In genomic region chr14:24431569-24432258, GRCh38 we compare ENCODE assay signal across 8 cellular contexts. TPM values are rescaled to one million over a fixed set of nuclear protein-coding genes. Genes with fewer than 3 reads are reported as not detected.
DNase-seq lines count a peak whose midpoint lies in the region; ATAC-seq and TF ChIP-seq lines count a peak whose summit lies in the region.

No MANE protein-coding gene starts in this region.

- H3K4me1 Mint-ChIP-seq in Calu3 (ENCODE audit: low read depth, unreplicated experiment), result peaks cover 24% of the 10 kb centered on the region
- H3K4me1 Mint-ChIP-seq in activated CD8-positive, alpha-beta memory T cell treated with anti-CD3 and anti-CD28 coated beads, Interleukin-2, amount 10 ng/mL, durations not matched to agents 7 days and 5 days, result peaks cover 48% of the 10 kb centered on the region
- peaks cover 22% of the 10 kb centered on the region for H3K4me1 Mint-ChIP-seq in endodermal cell

- H3K36me3 Mint-ChIP-seq in Calu3 (ENCODE audit: insufficient read depth, unreplicated experiment) (peaks cover 58% of the 10 kb centered on the region), endodermal cell (ENCODE audit: low read depth) (peaks cover 25% of the 10 kb centered on the region)
- H3K36me3 Mint-ChIP-seq in activated CD8-positive, alpha-beta memory T cell treated with anti-CD3 and anti-CD28 coated beads, Interleukin-2, amount 10 ng/mL, durations not matched to agents 7 days and 5 days, result peaks cover 21% of the 10 kb centered on the region

- H3K27me3 Mint-ChIP-seq in Calu3 (ENCODE audit: unreplicated experiment), result no peaks in the 10 kb centered on the region
- no peaks in the 10 kb centered on the region for H3K27me3 Mint-ChIP-seq in activated CD8-positive, alpha-beta memory T cell treated with anti-CD3 and anti-CD28 coated beads, Interleukin-2, amount 10 ng/mL, durations not matched to agents 7 days and 5 days
- peaks cover 5% of the 10 kb centered on the region for H3K27me3 Mint-ChIP-seq in endodermal cell (ENCODE audit: insufficient read depth)

- peak; percentile 95 for DNase-seq in Calu3
- peak; percentile 85 for DNase-seq in HT1080 (ENCODE audit: low read depth)
- peak; percentile 86 for DNase-seq in NOMO-1 treated with dmso at 0.1 percent for 144 hours (lab: John Stamatoyannopoulos, UW; ENCODE audit: unreplicated experiment)
- peak; percentile 95 for DNase-seq in activated CD8-positive, alpha-beta memory T cell treated with anti-CD3 and anti-CD28 coated beads, Interleukin-2, amount 10 ng/mL, durations not matched to agents 7 days and 5 days
- DNase-seq in endodermal cell, result peak; percentile 98
- peak; percentile 73 for DNase-seq in midbrain (lab: John Stamatoyannopoulos, UW)
- peak; percentile 68 to 86 for DNase-seq in stimulated activated CD8-positive, alpha-beta memory T cell treated with anti-CD3 and anti-CD28 coated beads, Interleukin-2, amount 100 ng/mL, for 1 hour (ENCODE audit: low read depth in 2 of 2)

- BruUV-seq in Calu3 (replicated peaks; lab: Mats Ljungman, UMichigan), result no TSS peak

- no peaks in the 10 kb centered on the region for H3K4me1 ChIP-seq in endodermal cell (ENCODE audit: control insufficient read depth, insufficient read depth, low read length)

- H3K36me3 ChIP-seq in endodermal cell (ENCODE audit: control insufficient read depth, insufficient read depth, low read length), result peaks cover 16% of the 10 kb centered on the region

- TF ChIP-seq CTCF in Calu3 (IDR thresholded peaks at IDR 0.05; ENCODE audit: unreplicated experiment), result peak; percentile 77
- TF ChIP-seq CTCF in endodermal cell (conservative IDR thresholded peaks at IDR 0.05), result peak; percentile 96

- WGBS in endodermal cell (ENCODE audit: insufficient coverage in 1 of 2, insufficient read length in 1 of 2), 2 experiments, result 60 to 71% methylated on average over 8 to 15 of the region's 15 CpGs

- no peak overlapping the region for H3K9ac ChIP-seq in endodermal cell (ENCODE audit: extremely low read depth, low read length, poor library complexity, severe bottlenecking)

- H3K4me3 Mint-ChIP-seq in Calu3 (ENCODE audit: low read depth, unreplicated experiment) (peak overlapping the region; percentile 69), endodermal cell (peak overlapping the region; percentile 76)
- H3K4me3 Mint-ChIP-seq in activated CD8-positive, alpha-beta memory T cell treated with anti-CD3 and anti-CD28 coated beads, Interleukin-2, amount 10 ng/mL, durations not matched to agents 7 days and 5 days, result peak overlapping the region; percentile 89

- ATAC-seq in GM21360 (IDR thresholded peaks at IDR 0.05; ENCODE audit: unreplicated experiment), result peak; percentile 45
- ATAC-seq in activated CD8-positive, alpha-beta memory T cell treated with anti-CD3 and anti-CD28 coated beads, Interleukin-2, amount 10 ng/mL, durations not matched to agents 7 days and 5 days, result peak; percentile 62

- H3K9me3 ChIP-seq in endodermal cell (ENCODE audit: control insufficient read depth, low read length), result no peaks in the 10 kb centered on the region

- no peak overlapping the region for H3K27ac ChIP-seq in endodermal cell (ENCODE audit: low read depth, low read length)

- no peak overlapping the region for H3K4me3 ChIP-seq in endodermal cell (ENCODE audit: low read length)

- H3K27ac Mint-ChIP-seq in Calu3 (ENCODE audit: unreplicated experiment) (peak overlapping the region; percentile 28), endodermal cell (peak overlapping the region; percentile 72)
- peak overlapping the region; percentile 96 for H3K27ac Mint-ChIP-seq in activated CD8-positive, alpha-beta memory T cell treated with anti-CD3 and anti-CD28 coated beads, Interleukin-2, amount 10 ng/mL, durations not matched to agents 7 days and 5 days

- H3K27me3 ChIP-seq in endodermal cell (ENCODE audit: control insufficient read depth, insufficient read depth, low read length, poor library complexity, severe bottlenecking), result no peaks in the 10 kb centered on the region

- CTCF ChIA-PET in Calu3 (lab: Charles Lee), result interaction anchor here (0.6 to 3.0 kb wide), 23 partner anchors 10 to 193 kb away, joined by 3 to 53 read pairs (median 6); partner anchors contain the start of genes CIDEB, RIPK3, SDR39U1 and TINF2
- CTCF ChIA-PET in activated CD8-positive, alpha-beta memory T cell treated with anti-CD3 and anti-CD28 coated beads, Interleukin-2, amount 10 ng/mL, durations not matched to agents 7 days and 5 days (lab: Charles Lee), result interaction anchor here (0.6 to 16.8 kb wide), 54 partner anchors 9 to 1842 kb away, joined by 3 to 854 read pairs (median 4); partner anchors contain the start of genes ADCY4, CHMP4A, CIDEB and DCAF11

- intact Hi-C loops in Calu3 (cut with micrococcal nuclease; ENCODE audit: unreplicated experiment), result loop anchor here (1.0 to 2.0 kb wide), 2 partner anchors 39 to 66 kb away; no protein-coding TSS in a partner anchor

- no peaks in the 10 kb centered on the region for H3K9me3 Mint-ChIP-seq in Calu3 (ENCODE audit: low read depth, unreplicated experiment)
- no peaks in the 10 kb centered on the region for H3K9me3 Mint-ChIP-seq in activated CD8-positive, alpha-beta memory T cell treated with anti-CD3 and anti-CD28 coated beads, Interleukin-2, amount 10 ng/mL, durations not matched to agents 7 days and 5 days (ENCODE audit: low read depth)
- H3K9me3 Mint-ChIP-seq in endodermal cell, result no peaks in the 10 kb centered on the region

RNA-seq across cellular contexts. Expression of gene KHNYN, which starts 2.0 kb away (rescaled TPM):
- total RNA-seq in Calu3 (2022) (47.6 and 54.6 TPM in 2 replicates), endodermal cell (10 to 100 TPM; 46.2 to 46.6 TPM)
- total RNA-seq in HT1080 (2014; rRNA removed; shearing (Covaris generic)), result 18.0 and 20.8 TPM in 2 replicates
- polyA plus RNA-seq in HT1080 (2015; cell fraction: cytosol; rRNA removed), result 16.2 and 17.5 TPM in 2 replicates
- polyA plus RNA-seq in HT1080 (2015; cell fraction: nucleus; rRNA removed), result 33.9 and 42.3 TPM in 2 replicates
- total RNA-seq in activated CD8-positive, alpha-beta memory T cell treated with anti-CD3 and anti-CD28 coated beads, Interleukin-2, amount 10 ng/mL, durations not matched to agents 7 days and 5 days, result 10 to 100 TPM; 73.3 to 81.2 TPM
- polyA plus RNA-seq in endodermal cell (2013, experiment 1 of 2), result 34.2 TPM
- 29.1 TPM for polyA plus RNA-seq in endodermal cell (2013, experiment 2 of 2)

RNA-seq across cellular contexts. Expression of gene CBLN3, which starts 2.2 kb away (rescaled TPM):
- 0.99 and 1.7 TPM in 2 replicates for total RNA-seq in Calu3 (2022)
- total RNA-seq in HT1080 (2014; rRNA removed; shearing (Covaris generic)), result 0.35 and 0.84 TPM in 2 replicates
- 0.92 and 1.2 TPM in 2 replicates for polyA plus RNA-seq in HT1080 (2015; cell fraction: cytosol; rRNA removed)
- 3.9 and 6.7 TPM in 2 replicates for polyA plus RNA-seq in HT1080 (2015; cell fraction: nucleus; rRNA removed)
- 1 to 10 TPM; 5.0 to 7.1 TPM for total RNA-seq in activated CD8-positive, alpha-beta memory T cell treated with anti-CD3 and anti-CD28 coated beads, Interleukin-2, amount 10 ng/mL, durations not matched to agents 7 days and 5 days
- 1 to 10 TPM; 2.1 to 2.4 TPM for total RNA-seq in endodermal cell
- polyA plus RNA-seq in endodermal cell (2013, experiment 1 of 2), result 0.46 TPM
- polyA plus RNA-seq in endodermal cell (2013, experiment 2 of 2), result 0.83 TPM

RNA-seq across cellular contexts. Expression of gene SDR39U1, which starts 10.9 kb away (rescaled TPM):
- 43.7 and 59.0 TPM in 2 replicates for total RNA-seq in Calu3 (2022)
- 11.7 and 21.9 TPM in 2 replicates for total RNA-seq in HT1080 (2014; rRNA removed; shearing (Covaris generic))
- polyA plus RNA-seq in HT1080 (2015; cell fraction: cytosol; rRNA removed), result 42.6 and 43.1 TPM in 2 replicates
- polyA plus RNA-seq in HT1080 (2015; cell fraction: nucleus; rRNA removed), result 104 and 122 TPM in 2 replicates
- 10 to 100 TPM; 45.6 to 45.9 TPM for total RNA-seq in activated CD8-positive, alpha-beta memory T cell treated with anti-CD3 and anti-CD28 coated beads, Interleukin-2, amount 10 ng/mL, durations not matched to agents 7 days and 5 days
- 10 to 100 TPM; 40.4 to 41.3 TPM for total RNA-seq in endodermal cell
- 72.3 TPM for polyA plus RNA-seq in endodermal cell (2013, experiment 1 of 2)
- 58.7 TPM for polyA plus RNA-seq in endodermal cell (2013, experiment 2 of 2)

RNA-seq across cellular contexts. Expression of gene NYNRIN, which starts 32.9 kb away (rescaled TPM):
- 7.5 and 8.4 TPM in 2 replicates for total RNA-seq in Calu3 (2022)
- total RNA-seq in HT1080 (2014; rRNA removed; shearing (Covaris generic)), result 0.03 and 0.05 TPM in 2 replicates
- polyA plus RNA-seq in HT1080 (2015; cell fraction: cytosol; rRNA removed), result 0.01 and 0.02 TPM in 2 replicates
- polyA plus RNA-seq in HT1080 (2015; cell fraction: nucleus; rRNA removed), result 0.04 and 0.15 TPM in 2 replicates
- total RNA-seq in activated CD8-positive, alpha-beta memory T cell treated with anti-CD3 and anti-CD28 coated beads, Interleukin-2, amount 10 ng/mL, durations not matched to agents 7 days and 5 days, result under 1 TPM; 0.05 to 0.50 TPM
- 10 to 100 TPM; 19.5 to 19.7 TPM for total RNA-seq in endodermal cell
- 26.5 TPM for polyA plus RNA-seq in endodermal cell (2013, experiment 1 of 2)
- polyA plus RNA-seq in endodermal cell (2013, experiment 2 of 2), result 26.2 TPM

Comparison
In these comparisons a context has a peak if more than half of its experiments do, and no peak if none do; other contexts are left out.
1. H3K27ac Mint-ChIP-seq: peak in every context shown above with its lines; median percentile 96 in activated CD8-positive, alpha-beta memory T cell treated with anti-CD3 and anti-CD28 coated beads, Interleukin-2, amount 10 ng/mL, durations not matched to agents 7 days and 5 days; 72 in endodermal cell; 28 in Calu3.